ENCODE assay signal across 8 cellular contexts in the genomic region with DNA sequence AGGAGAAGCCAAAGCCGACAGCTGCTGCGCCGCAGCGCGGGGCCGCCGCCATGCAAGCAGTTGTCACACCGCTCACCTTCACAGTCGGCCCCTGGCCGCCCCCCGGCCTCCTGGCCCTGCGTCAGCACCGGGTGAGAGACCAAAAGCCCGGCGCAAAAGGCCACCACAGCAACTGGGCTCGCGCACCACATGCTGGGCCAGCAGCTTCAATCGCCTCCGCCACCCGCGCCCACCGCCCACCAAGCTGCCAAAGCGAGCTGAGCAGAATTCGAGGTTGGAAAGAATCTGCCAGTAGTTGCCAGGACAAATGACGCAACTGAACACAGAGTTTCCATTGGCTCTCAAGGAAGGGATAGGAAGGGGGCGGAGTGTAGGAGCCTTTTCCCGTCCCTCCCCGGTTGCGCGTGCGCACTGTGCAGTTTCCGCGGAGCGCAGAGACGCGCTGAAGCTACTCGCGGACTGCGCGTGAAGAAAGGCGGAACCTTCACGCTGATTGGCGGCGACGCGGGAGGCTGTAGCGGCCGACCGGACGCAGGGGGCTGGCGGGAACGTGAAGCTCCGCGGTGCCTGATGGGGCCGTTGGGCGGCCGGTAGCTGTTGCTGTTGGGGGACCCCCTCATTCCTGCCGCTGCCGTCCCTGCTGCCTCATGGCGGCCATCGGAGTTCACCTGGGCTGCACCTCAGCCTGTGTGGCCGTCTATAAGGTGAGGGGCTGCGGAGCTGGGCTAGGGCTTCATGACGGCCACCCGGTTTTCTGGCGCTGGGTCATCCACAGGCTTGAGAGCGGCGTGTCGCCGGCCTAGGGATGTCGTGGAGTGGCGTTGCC. TPM values are rescaled to one million over a fixed set of nuclear protein-coding genes. Genes with fewer than 3 reads are reported as not detected.
DNase-seq lines count a peak whose midpoint lies in the region; ATAC-seq, FAIRE-seq and TF ChIP-seq lines count a peak whose summit lies in the region.

CDNF (minus strand) TSS at position 282 of the 826 bp plus-strand sequence; CDS start at position 191, 91 bp downstream.
HSPA14 (plus strand) TSS at position 551 of the 826 bp plus-strand sequence; CDS start at position 648, 97 bp downstream.
MSANTD7 (plus strand) TSS at position 551 of the 826 bp plus-strand sequence. CDS start 3,979 bp downstream, outside the sequence.

- H3K4me3 ChIP-seq in prostate gland, result peak within 1 kb of the TSS; percentile 79 to 87

- ATAC-seq in GM18499 (IDR thresholded peaks at IDR 0.05; ENCODE audit: insufficient read depth, unreplicated experiment) (peak; percentile 92), HG02943 (IDR thresholded peaks at IDR 0.05; ENCODE audit: low read depth, unreplicated experiment) (peak; percentile 94), left ventricle myocardium superior (peak; percentile 98)

- H3K36me3 ChIP-seq in prostate gland, result peaks cover 6 to 9% of the 10 kb centered on the region in 2 donors

- H3K9me3 ChIP-seq in prostate gland, result no peaks in the 10 kb centered on the region

- intact Hi-C loops in T-helper 2 cell treated with Interferon-gamma antibody and Interleukin-4, amounts not matched to agents 100 ng/mL and 5 ng/mL, for 36 hours (cut with micrococcal nuclease), result loop anchor here (1.0 to 5.0 kb wide), 9 partner anchors 40 to 341 kb away; partner anchors contain the start of genes MEIG1, NMT2, RPP38 and SUV39H2
- intact Hi-C loops in left ventricle myocardium superior (cut with micrococcal nuclease), result no loop called here
- intact Hi-C loops in prostate gland (cut with DNase I), result loop anchor here (5.0 to 10.0 kb wide), 3 partner anchors 39 to 257 kb away; partner anchors contain the start of genes RPP38 and SUV39H2

- FAIRE-seq in urothelium cell line (lab: Jason Lieb, UNC), result peak; percentile 96

- TF ChIP-seq CTCF in prostate gland (IDR thresholded peaks at IDR 0.05), result peak in 1 of 4 experiments; percentile 4

- no peaks in the 10 kb centered on the region for H3K27me3 ChIP-seq in prostate gland (replicated peaks; ENCODE audit: insufficient read depth)

- peak; percentile 83 for TF ChIP-seq POLR2A in prostate gland (IDR thresholded peaks at IDR 0.05)

- H3K27ac ChIP-seq in prostate gland, result peak within 1 kb of the TSS; percentile 95 to 99

- WGBS in prostate gland, result under 1% methylated on average over 43 of the region's 72 CpGs

- DNase-seq in NCI-H187 treated with DMSO at 0.1 percent for 48 hours (lab: John Stamatoyannopoulos, UW), result peak; percentile 84
- peak; percentile 86 to 100 (median 98) for DNase-seq in anterior cingulate cortex (lab: John Stamatoyannopoulos, UW)
- DNase-seq in left ventricle myocardium superior, result peak; percentile 100
- peak; percentile 99 for DNase-seq in prostate gland (ENCODE audit: low spot score)
- DNase-seq in urothelium cell line (ENCODE audit: low spot score), result peak; percentile 99

- H3K4me1 ChIP-seq in prostate gland (replicated peaks), result no peaks in the 10 kb centered on the region

RNA-seq across cellular contexts. Expression of gene CDNF, which starts in this region (rescaled TPM):
- total RNA-seq in T-helper 2 cell treated with Interferon-gamma antibody and Interleukin-4, amounts not matched to agents 100 ng/mL and 5 ng/mL, for 36 hours, result 0.34 and 0.48 TPM in 2 replicates
- total RNA-seq in left ventricle myocardium superior (2.0 TPM), prostate gland (10 to 100 TPM; 15.8 to 18.4 TPM)

RNA-seq across cellular contexts. Expression of gene HSPA14, which starts in this region (rescaled TPM):
- total RNA-seq in T-helper 2 cell treated with Interferon-gamma antibody and Interleukin-4, amounts not matched to agents 100 ng/mL and 5 ng/mL, for 36 hours, result 30.4 and 31.2 TPM in 2 replicates
- total RNA-seq in left ventricle myocardium superior (8.8 TPM), prostate gland (10 to 100 TPM in 1 of 2 donors, 1 to 10 TPM in 1; 6.7 to 11.5 TPM)

RNA-seq across cellular contexts. Expression of gene MSANTD7, which starts in this region (rescaled TPM):
- total RNA-seq in T-helper 2 cell treated with Interferon-gamma antibody and Interleukin-4, amounts not matched to agents 100 ng/mL and 5 ng/mL, for 36 hours, result 17.9 and 18.0 TPM in 2 replicates
- total RNA-seq in left ventricle myocardium superior (4.8 TPM), prostate gland (10 to 100 TPM in 1 of 2 donors, 1 to 10 TPM in 1; 9.5 to 13.3 TPM)

Comparison
In these comparisons a context has a peak if more than half of its experiments do, and no peak if none do; other contexts are left out.
1. Peak in every context shown above with its lines: DNase-seq, ATAC-seq, H3K4me3 ChIP-seq and H3K27ac ChIP-seq.